8 cellular contexts compared by ENCODE assay signal in genomic region chr17:36722121-36722902, GRCh38.
DNase-seq lines count a peak whose midpoint lies in the region; ATAC-seq and TF ChIP-seq lines count a peak whose summit lies in the region.

No MANE protein-coding gene starts in this region.

- H3K4me2 ChIP-seq in osteoblast (ENCODE audit: insufficient read depth, low read length), result peak overlapping the region; percentile 88

- peak overlapping the region; percentile 85 for H2AFZ ChIP-seq in osteoblast (ENCODE audit: low read length)

- H3K9me3 ChIP-seq in osteoblast (ENCODE audit: low read depth, low read length) (no peaks in the 10 kb centered on the region), thoracic aorta (no peaks in the 10 kb centered on the region)

- H3K27ac Mint-ChIP-seq in activated T-helper 1 cell treated with anti-CD3 and anti-CD28 coated beads, Interleukin-12 subunit alpha, Interleukin-12 subunit beta, Interleukin-2, Interleukin-4 antibody, amounts not matched to agents 30 ng/mL and 10 ng/mL and 1 ng/mL, durations not matched to agents 14 hours and 24 hours and 36 hours, result peak overlapping the region; percentile 95

- DNase-seq in GM10248 (ENCODE audit: extremely low spot score) (peak; percentile 88), NOMO-1 treated with dmso at 0.1 percent for 144 hours (lab: John Stamatoyannopoulos, UW; ENCODE audit: unreplicated experiment) (peak; percentile 42), foreskin fibroblast (peak in 1 of 2 donors; percentile 20), osteoblast (ENCODE audit: insufficient read length, low spot score, missing footprints) (peak; percentile 93), thoracic aorta (ENCODE audit: low spot score) (no peak)
- peak; percentile 83 for DNase-seq in activated T-helper 1 cell treated with anti-CD3 and anti-CD28 coated beads, Interleukin-12 subunit alpha, Interleukin-12 subunit beta, Interleukin-2, Interleukin-4 antibody, amounts not matched to agents 30 ng/mL and 10 ng/mL and 1 ng/mL, durations not matched to agents 14 hours and 24 hours and 36 hours (ENCODE audit: low spot score)

- H3K36me3 ChIP-seq in osteoblast (ENCODE audit: insufficient read depth, low read length), result no peaks in the 10 kb centered on the region
- H3K36me3 ChIP-seq in thoracic aorta, result no peaks in the 10 kb centered on the region

- CTCF ChIA-PET in GM10248 (lab: Yijun Ruan, JAX), result no interaction called here

- intact Hi-C loops in activated T-helper 1 cell treated with anti-CD3 and anti-CD28 coated beads, Interleukin-12 subunit alpha, Interleukin-12 subunit beta, Interleukin-2, Interleukin-4 antibody, amounts not matched to agents 30 ng/mL and 10 ng/mL and 1 ng/mL, durations not matched to agents 14 hours and 24 hours and 36 hours (cut with micrococcal nuclease), result loop anchor here (1.0 to 5.0 kb wide), 4 partner anchors 48 to 835 kb away; partner anchors contain the start of gene AATF

- H3K4me1 Mint-ChIP-seq in activated T-helper 1 cell treated with anti-CD3 and anti-CD28 coated beads, Interleukin-12 subunit alpha, Interleukin-12 subunit beta, Interleukin-2, Interleukin-4 antibody, amounts not matched to agents 30 ng/mL and 10 ng/mL and 1 ng/mL, durations not matched to agents 14 hours and 24 hours and 36 hours (ENCODE audit: low read depth), result peaks cover 56% of the 10 kb centered on the region

- TF ChIP-seq CTCF in GM10248 (IDR thresholded peaks at IDR 0.05; ENCODE audit: control extremely low read depth, extremely low read depth, low read depth, missing control alignments) (no peak), foreskin fibroblast (IDR thresholded peaks at IDR 0.05; ENCODE audit: low read depth, low read length) (no peak), osteoblast (IDR thresholded peaks at IDR 0.05; ENCODE audit: extremely low read depth, low read depth, low read length) (no peak), thoracic aorta (IDR thresholded peaks at IDR 0.05) (no peak)

- peak; percentile 83 for ATAC-seq in HG03159 (IDR thresholded peaks at IDR 0.05; ENCODE audit: unreplicated experiment)
- ATAC-seq in thoracic aorta (ENCODE audit: insufficient number of reproducible peaks, low FRiP score, low read depth), result no peak
- no peak for ATAC-seq in HG03378 (IDR thresholded peaks at IDR 0.05; ENCODE audit: unreplicated experiment)

- H3K79me2 ChIP-seq in osteoblast (ENCODE audit: insufficient read depth, low read length), result no peaks in the 10 kb centered on the region

- H4K20me1 ChIP-seq in osteoblast (ENCODE audit: insufficient read depth, low read length), result no peaks in the 10 kb centered on the region

- peaks cover 11% of the 10 kb centered on the region for H3K36me3 Mint-ChIP-seq in activated T-helper 1 cell treated with anti-CD3 and anti-CD28 coated beads, Interleukin-12 subunit alpha, Interleukin-12 subunit beta, Interleukin-2, Interleukin-4 antibody, amounts not matched to agents 30 ng/mL and 10 ng/mL and 1 ng/mL, durations not matched to agents 14 hours and 24 hours and 36 hours (ENCODE audit: low read depth)

- H3K27ac ChIP-seq in osteoblast (ENCODE audit: low read depth, low read length) (peak overlapping the region; percentile 26), thoracic aorta (no peak overlapping the region)

- POLR2A ChIA-PET in GM10248 (lab: Yijun Ruan, JAX), result no interaction called here

- H3K4me1 ChIP-seq in osteoblast (ENCODE audit: insufficient read depth, low read length), result peaks cover 8% of the 10 kb centered on the region
- peaks cover 3 to 7% of the 10 kb centered on the region in 2 donors for H3K4me1 ChIP-seq in thoracic aorta (ENCODE audit: control insufficient read depth in 1 of 2, low read depth in 2 of 2)

- H3K9me3 Mint-ChIP-seq in activated T-helper 1 cell treated with anti-CD3 and anti-CD28 coated beads, Interleukin-12 subunit alpha, Interleukin-12 subunit beta, Interleukin-2, Interleukin-4 antibody, amounts not matched to agents 30 ng/mL and 10 ng/mL and 1 ng/mL, durations not matched to agents 14 hours and 24 hours and 36 hours, result no peaks in the 10 kb centered on the region

- peaks cover 9% of the 10 kb centered on the region for H3K27me3 ChIP-seq in osteoblast (ENCODE audit: insufficient read depth, low read length)
- no peaks in the 10 kb centered on the region for H3K27me3 ChIP-seq in thoracic aorta (replicated peaks; ENCODE audit: insufficient read depth)

- peak overlapping the region; percentile 29 to 36 for H3K4me3 ChIP-seq in foreskin fibroblast (ENCODE audit: low read depth in 1 of 2, low read length in 2 of 2)
- H3K4me3 ChIP-seq in osteoblast (ENCODE audit: insufficient read depth, low read length), result peak overlapping the region; percentile 63
- peak overlapping the region; percentile 73 for H3K4me3 ChIP-seq in thoracic aorta

- H3K4me3 Mint-ChIP-seq in activated T-helper 1 cell treated with anti-CD3 and anti-CD28 coated beads, Interleukin-12 subunit alpha, Interleukin-12 subunit beta, Interleukin-2, Interleukin-4 antibody, amounts not matched to agents 30 ng/mL and 10 ng/mL and 1 ng/mL, durations not matched to agents 14 hours and 24 hours and 36 hours, result peak overlapping the region; percentile 79

- peaks cover 5% of the 10 kb centered on the region for H3K27me3 Mint-ChIP-seq in activated T-helper 1 cell treated with anti-CD3 and anti-CD28 coated beads, Interleukin-12 subunit alpha, Interleukin-12 subunit beta, Interleukin-2, Interleukin-4 antibody, amounts not matched to agents 30 ng/mL and 10 ng/mL and 1 ng/mL, durations not matched to agents 14 hours and 24 hours and 36 hours (ENCODE audit: insufficient read depth)
